16 cellular contexts compared by ENCODE assay signal in the genomic region with DNA sequence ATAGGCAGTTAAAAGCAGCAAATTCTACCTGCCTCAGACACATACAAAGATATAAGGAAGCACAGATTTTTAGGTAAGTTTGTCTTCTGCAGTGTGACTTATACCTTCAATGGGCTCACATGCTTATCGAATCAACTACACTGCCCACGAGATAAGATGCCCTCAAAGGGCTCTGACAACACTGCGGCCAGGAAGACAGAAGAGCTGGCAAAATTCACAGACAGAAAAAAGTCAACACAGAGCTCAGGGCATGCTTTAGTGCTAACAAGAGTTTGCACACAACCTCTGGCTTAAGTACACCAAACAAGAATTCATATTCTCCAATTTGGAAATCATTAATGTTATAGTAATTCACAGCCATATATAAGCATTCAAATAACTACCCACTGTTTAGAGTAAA.
"Had no signal": no experiment of that assay in that cellular context is flagged by ENCODE, and none has a peak within 500 bp of the region (broad histone marks: within the 10 kb centered on the region; RNA-seq: fewer than 3 reads in every experiment).

No MANE protein-coding gene starts in this region.

- H3K9me3 ChIP-seq: esophagus squamous epithelium, SJCRH30, testis, upper lobe of right lung had no signal

- H3K4me3 Mint-ChIP-seq: brain; stimulated activated naive CD8-positive, alpha-beta T cell treated with anti-CD3 and anti-CD28 coated beads, Interleukin-15, amount 100 ng/mL, for 72 hours; T-helper 2 cell treated with Interferon-gamma antibody and Interleukin-4, amounts not matched to agents 5 μg/mL and 100 μg/mL, for 36 hours had no signal

- H3K27ac Mint-ChIP-seq: T-helper 2 cell treated with Interferon-gamma antibody and Interleukin-4, amounts not matched to agents 5 μg/mL and 100 μg/mL, for 36 hours had no signal

- H3K9me3 Mint-ChIP-seq: brain; stimulated activated naive CD8-positive, alpha-beta T cell treated with anti-CD3 and anti-CD28 coated beads, Interleukin-15, amount 100 ng/mL, for 72 hours; T-helper 2 cell treated with Interferon-gamma antibody and Interleukin-4, amounts not matched to agents 5 μg/mL and 100 μg/mL, for 36 hours had no signal

- ATAC-seq: stimulated activated naive CD8-positive, alpha-beta T cell treated with anti-CD3 and anti-CD28 coated beads, Interleukin-15, amount 100 ng/mL, for 72 hours; upper lobe of right lung had no signal

- H3K27me3 ChIP-seq: dorsolateral prefrontal cortex, esophagus squamous epithelium, SJCRH30, testis, upper lobe of right lung had no signal

- H3K27ac ChIP-seq: dorsolateral prefrontal cortex, esophagus squamous epithelium, SJCRH30, testis, upper lobe of right lung had no signal

- H3K27me3 Mint-ChIP-seq: brain; stimulated activated naive CD8-positive, alpha-beta T cell treated with anti-CD3 and anti-CD28 coated beads, Interleukin-15, amount 100 ng/mL, for 72 hours had no signal

- DNase-seq: activated CD8-positive, alpha-beta memory T cell treated with anti-CD3 and anti-CD28 coated beads for 24 hours; activated naive CD4-positive, alpha-beta T cell treated with anti-CD3 and anti-CD28 coated beads, Interleukin-2, amount 50 U/mL, for 16 hours; amygdala; cerebellar nuclear complex; dorsolateral prefrontal cortex; esophagus squamous epithelium; foreskin fibroblast; islet precursor cell; SJCRH30; stimulated activated CD4-positive, alpha-beta T cell treated with anti-CD3 and anti-CD28 coated beads, Interleukin-4, amount 100 ng/mL, for 1 hour; stimulated activated CD8-positive, alpha-beta memory T cell treated with anti-CD3 and anti-CD28 coated beads, Interleukin-4, amount 100 ng/mL, for 48 hours; stimulated activated naive CD8-positive, alpha-beta T cell treated with anti-CD3 and anti-CD28 coated beads, Interleukin-15, amount 100 ng/mL, for 72 hours; testis; upper lobe of right lung had no signal
